9 cellular contexts compared by ENCODE assay signal in the genomic region with DNA sequence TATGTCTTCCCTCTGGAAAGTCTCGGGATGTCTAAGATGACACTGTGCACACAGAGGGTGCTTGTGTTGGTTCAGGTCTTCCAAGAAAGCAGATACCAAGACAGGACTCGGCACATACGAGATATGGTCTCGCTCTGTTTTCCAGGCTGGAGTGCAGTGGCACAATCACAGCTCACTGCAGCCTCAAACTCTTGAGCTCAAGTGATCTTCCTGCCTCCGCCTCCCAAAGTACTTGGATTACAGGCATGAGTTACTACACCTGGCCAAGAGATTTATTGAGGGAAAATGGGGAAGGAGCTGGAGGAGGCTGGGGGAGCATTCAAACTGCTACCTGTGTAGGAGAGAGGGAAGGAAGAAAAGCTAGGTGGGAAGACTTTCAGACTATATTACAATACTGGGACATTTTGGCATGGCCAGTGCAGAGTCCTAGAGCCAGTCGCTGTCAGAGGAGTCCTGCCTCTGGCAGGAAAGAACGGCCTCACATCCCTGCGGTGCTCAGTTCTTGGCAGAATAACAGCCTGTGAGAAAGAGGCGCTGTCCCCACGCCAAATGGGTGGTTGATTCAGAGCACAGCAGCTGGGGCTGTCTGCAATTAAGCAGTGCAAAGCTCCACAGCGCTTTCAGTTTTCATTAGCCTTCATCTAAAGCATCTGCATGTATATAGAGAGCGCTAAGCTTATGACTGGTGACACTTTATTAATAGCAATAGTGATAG. TPM values are rescaled to one million over a fixed set of nuclear protein-coding genes. Genes with fewer than 3 reads are reported as not detected.
DNase-seq lines count a peak whose midpoint lies in the region; ATAC-seq and TF ChIP-seq lines count a peak whose summit lies in the region.
"Had no signal": no experiment of that assay in that cellular context is flagged by ENCODE, and none has a peak within 500 bp of the region (broad histone marks: within the 10 kb centered on the region; RNA-seq: fewer than 3 reads in every experiment).

No MANE protein-coding gene starts in this region.

- H3K9ac ChIP-seq in mesenchymal stem cell (ENCODE audit: low read length): no peak overlapping the region

- no peak overlapping the region for H2BK120ac ChIP-seq in mesenchymal stem cell (ENCODE audit: low read depth, low read length)

- no peaks in the 10 kb centered on the region for H3K36me3 Mint-ChIP-seq in T-cell
- no peaks in the 10 kb centered on the region for H3K36me3 Mint-ChIP-seq in effector memory CD8-positive, alpha-beta T cell (ENCODE audit: insufficient read depth)
- H3K36me3 Mint-ChIP-seq: activated naive CD4-positive, alpha-beta T cell treated with anti-CD3 and anti-CD28 coated beads, Interleukin-2, amount 50 U/mL, for 24 hours had no signal

- H3K9me3 ChIP-seq in mesenchymal stem cell (ENCODE audit: control insufficient read depth, low read length): no peaks in the 10 kb centered on the region

- H3K4me3 ChIP-seq in fibroblast of the aortic adventitia (ENCODE audit: low read depth, low read length) (peak overlapping the region; percentile 22), mesenchymal stem cell (ENCODE audit: insufficient read depth in 1 of 2, low read depth in 1 of 2, low read length in 2 of 2) (peak overlapping the region in 1 of 2 experiments; percentile 46)

- no peak overlapping the region for H4K8ac ChIP-seq in mesenchymal stem cell (ENCODE audit: low read length)

- H2BK5ac ChIP-seq in mesenchymal stem cell (ENCODE audit: low read depth, low read length, poor library complexity, severe bottlenecking): no peak overlapping the region

- no peaks in the 10 kb centered on the region for H3K4me1 ChIP-seq in mesenchymal stem cell (ENCODE audit: control insufficient read depth, insufficient read depth, low read depth, low read length)

- H4K91ac ChIP-seq in mesenchymal stem cell (ENCODE audit: low read length): no peak overlapping the region

- no peak overlapping the region for H3K4me3 Mint-ChIP-seq in T-cell
- H3K4me3 Mint-ChIP-seq in effector memory CD8-positive, alpha-beta T cell: no peak overlapping the region
- H3K4me3 Mint-ChIP-seq: activated naive CD4-positive, alpha-beta T cell treated with anti-CD3 and anti-CD28 coated beads, Interleukin-2, amount 50 U/mL, for 24 hours had no signal

- peaks cover 0 to 13% of the 10 kb centered on the region in 2 donors for H3K27me3 Mint-ChIP-seq in T-cell
- H3K27me3 Mint-ChIP-seq in effector memory CD8-positive, alpha-beta T cell: peaks cover 7 to 12% of the 10 kb centered on the region in 2 donors
- H3K27me3 Mint-ChIP-seq: activated naive CD4-positive, alpha-beta T cell treated with anti-CD3 and anti-CD28 coated beads, Interleukin-2, amount 50 U/mL, for 24 hours had no signal

- no peak for ATAC-seq in HG02571 (IDR thresholded peaks at IDR 0.05; ENCODE audit: unreplicated experiment)
- ATAC-seq in T-cell (replicated peaks in 1 of 4): no peak
- no peak for ATAC-seq in effector memory CD8-positive, alpha-beta T cell (replicated peaks)

- no peaks in the 10 kb centered on the region for H3K9me3 Mint-ChIP-seq in T-cell
- H3K9me3 Mint-ChIP-seq in effector memory CD8-positive, alpha-beta T cell: no peaks in the 10 kb centered on the region
- H3K9me3 Mint-ChIP-seq: activated naive CD4-positive, alpha-beta T cell treated with anti-CD3 and anti-CD28 coated beads, Interleukin-2, amount 50 U/mL, for 24 hours had no signal

- H3K27ac ChIP-seq in mesenchymal stem cell (ENCODE audit: low read length, poor library complexity, severe bottlenecking): no peak overlapping the region

- no peak for TF ChIP-seq CTCF in fibroblast of the aortic adventitia (IDR thresholded peaks at IDR 0.05; ENCODE audit: insufficient read depth, low read length)

- no peaks in the 10 kb centered on the region for H3K79me1 ChIP-seq in mesenchymal stem cell (replicated peaks; ENCODE audit: low read length, poor library complexity, severe bottlenecking)

- no peaks in the 10 kb centered on the region for H3K4me1 Mint-ChIP-seq in T-cell
- no peaks in the 10 kb centered on the region for H3K4me1 Mint-ChIP-seq in effector memory CD8-positive, alpha-beta T cell (ENCODE audit: low read depth in 2 of 2)
- H3K4me1 Mint-ChIP-seq: activated naive CD4-positive, alpha-beta T cell treated with anti-CD3 and anti-CD28 coated beads, Interleukin-2, amount 50 U/mL, for 24 hours had no signal

- no peak overlapping the region for H2AFZ ChIP-seq in mesenchymal stem cell (ENCODE audit: low read depth, low read length)

- CTCF ChIA-PET in T-cell (lab: Charles Lee): interaction anchor here in 1 of 2 donors (0.6 kb wide), 1 partner anchor 1808 kb away, joined by 4 read pairs; no protein-coding TSS in a partner anchor

- intact Hi-C loops in posterior cingulate gyrus (cut with DNase I): no loop called here

- H3K4me2 ChIP-seq in mesenchymal stem cell (ENCODE audit: low read length, poor library complexity, severe bottlenecking): no peak overlapping the region

- H3K36me3 ChIP-seq in mesenchymal stem cell (ENCODE audit: control insufficient read depth in 1 of 2, insufficient read depth in 2 of 2, low read depth in 1 of 2, low read length in 2 of 2): no peaks in the 10 kb centered on the region

- WGBS in mesenchymal stem cell: 72% methylated on average over 10 of the region's 12 CpGs

- H3K27ac Mint-ChIP-seq in T-cell: no peak overlapping the region
- H3K27ac Mint-ChIP-seq in effector memory CD8-positive, alpha-beta T cell: no peak overlapping the region
- H3K27ac Mint-ChIP-seq: activated naive CD4-positive, alpha-beta T cell treated with anti-CD3 and anti-CD28 coated beads, Interleukin-2, amount 50 U/mL, for 24 hours had no signal

- H2BK15ac ChIP-seq in mesenchymal stem cell (ENCODE audit: low read depth, poor library complexity, severe bottlenecking): no peak overlapping the region

- no peak overlapping the region for H3K14ac ChIP-seq in mesenchymal stem cell (ENCODE audit: low read length in 2 of 2)

- no peak overlapping the region for H3K23ac ChIP-seq in mesenchymal stem cell (ENCODE audit: low read length in 2 of 2)

- H2AK5ac ChIP-seq in mesenchymal stem cell (ENCODE audit: low read length, severe bottlenecking): no peak overlapping the region

- POLR2A ChIA-PET in T-cell (lab: Charles Lee): no interaction called here

- peaks cover 6 to 10% of the 10 kb centered on the region in 2 experiments for H3K27me3 ChIP-seq in mesenchymal stem cell (ENCODE audit: control insufficient read depth in 1 of 2, insufficient read depth in 1 of 2, low read length in 2 of 2)

- H3K18ac ChIP-seq in mesenchymal stem cell (ENCODE audit: low read depth in 1 of 2, low read length in 2 of 2): no peak overlapping the region

- no peak overlapping the region for H3K4ac ChIP-seq in mesenchymal stem cell (ENCODE audit: low read depth in 1 of 2, low read length in 2 of 2)

- DNase-seq in DMS79 (lab: John Stamatoyannopoulos, UW) (peak; percentile 76), NCI-H446 treated with DMSO at 0.1 percent for 48 hours (lab: John Stamatoyannopoulos, UW) (peak; percentile 87), fibroblast of the aortic adventitia (ENCODE audit: low read depth) (peak; percentile 68), posterior cingulate gyrus (peak; percentile 52 to 95 (median 76)), T-cell (no peak), mesenchymal stem cell (no peak)
- no peak for DNase-seq in effector memory CD8-positive, alpha-beta T cell

- no peak overlapping the region for H2BK12ac ChIP-seq in mesenchymal stem cell (ENCODE audit: low read length in 2 of 2)

RNA-seq across cellular contexts. Expression of a gene that starts 18.3 kb away (rescaled TPM):
- not detected in 2 replicates for total RNA-seq in fibroblast of the aortic adventitia (ENCODE audit: low replicate concordance)
- not detected for total RNA-seq in T-cell
- polyA plus RNA-seq in mesenchymal stem cell (2013, experiment 1 of 2): not detected
- polyA plus RNA-seq in mesenchymal stem cell (2013, experiment 2 of 2): not detected

Comparison
In these comparisons a context has a peak if more than half of its experiments do, and no peak if none do; other contexts are left out.
1. DNase-seq: peak in DMS79 (single experiment), NCI-H446 treated with DMSO at 0.1 percent for 48 hours (single experiment), fibroblast of the aortic adventitia (single experiment) and posterior cingulate gyrus (10 of 10); none in T-cell (0 of 34), mesenchymal stem cell (single experiment) and effector memory CD8-positive, alpha-beta T cell (0 of 3).